2 cellular contexts compared by ENCODE assay signal in the genomic region with DNA sequence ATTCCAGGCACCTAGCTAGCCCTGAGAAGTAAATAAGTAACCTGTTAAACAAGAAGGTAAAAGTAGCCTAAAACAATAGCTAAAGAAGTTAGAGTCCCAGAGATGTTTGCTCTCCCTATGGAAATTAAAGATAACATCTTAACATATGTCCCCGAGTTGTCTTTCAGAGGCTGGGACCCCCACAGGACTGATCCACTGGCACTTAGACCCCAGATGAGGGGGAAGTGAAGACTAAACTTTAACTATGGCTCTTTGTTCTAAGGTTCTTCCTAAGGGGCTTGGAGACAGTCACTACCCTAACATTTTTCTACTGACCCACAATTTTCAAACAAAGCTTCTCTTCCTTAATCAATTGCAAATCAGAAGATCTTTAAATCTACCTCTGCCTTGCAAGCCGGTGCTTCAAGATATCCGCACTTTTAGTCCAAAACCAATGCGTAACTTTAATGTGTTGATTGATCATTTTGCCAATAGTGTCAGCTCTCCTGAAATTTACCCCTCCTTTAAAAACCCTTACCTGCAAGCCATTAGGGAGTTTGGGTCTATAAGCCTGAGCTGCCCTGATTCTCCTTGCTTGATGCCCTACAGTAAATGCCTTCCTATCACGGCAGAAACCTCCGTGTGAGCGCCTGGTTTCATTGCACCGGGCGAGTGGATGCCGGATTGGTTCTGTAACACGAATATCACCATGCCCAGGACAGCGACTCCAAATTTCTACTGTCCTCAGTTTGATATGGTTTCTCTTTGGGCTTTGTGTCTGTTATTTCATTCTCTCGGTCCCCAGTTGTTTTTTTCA.
TF ChIP-seq lines count a peak whose summit lies in the region.

No MANE protein-coding gene starts in this region.

TF ChIP-seq in SK-N-SH, 30 proteins besides CTCF, POLR2A, EP300 and RAD21:
- TF ChIP-seq MEF2A (IDR thresholded peaks at IDR 0.05; ENCODE audit: borderline replicate concordance, low read depth) = no peak
- no peak for TF ChIP-seq MXI1 (IDR thresholded peaks at IDR 0.05; ENCODE audit: low read depth, low read length)
- no peak for TF ChIP-seq RXRA (IDR thresholded peaks at IDR 0.05; ENCODE audit: borderline replicate concordance, low read depth)
- no peak for TF ChIP-seq USF1 (IDR thresholded peaks at IDR 0.05; ENCODE audit: borderline replicate concordance, low read depth)
- no peak for TF ChIP-seq POLR2AphosphoS5 (IDR thresholded peaks at IDR 0.05; ENCODE audit: low read depth, low read length)
- TF ChIP-seq, protein P1, sequence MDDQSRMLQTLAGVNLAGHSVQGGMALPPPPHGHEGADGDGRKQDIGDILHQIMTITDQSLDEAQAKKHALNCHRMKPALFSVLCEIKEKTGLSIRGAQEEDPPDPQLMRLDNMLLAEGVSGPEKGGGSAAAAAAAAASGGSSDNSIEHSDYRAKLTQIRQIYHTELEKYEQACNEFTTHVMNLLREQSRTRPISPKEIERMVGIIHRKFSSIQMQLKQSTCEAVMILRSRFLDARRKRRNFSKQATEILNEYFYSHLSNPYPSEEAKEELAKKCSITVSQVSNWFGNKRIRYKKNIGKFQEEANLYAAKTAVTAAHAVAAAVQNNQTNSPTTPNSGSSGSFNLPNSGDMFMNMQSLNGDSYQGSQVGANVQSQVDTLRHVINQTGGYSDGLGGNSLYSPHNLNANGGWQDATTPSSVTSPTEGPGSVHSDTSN (IDR thresholded peaks at IDR 0.05) = no peak
- no peak for TF ChIP-seq SMC3 (IDR thresholded peaks at IDR 0.05; ENCODE audit: low read depth, low read length)
- no peak for TF ChIP-seq CHD2 (IDR thresholded peaks at IDR 0.05; ENCODE audit: low read length, partially characterized antibody)
- no peak for TF ChIP-seq NRF1 (IDR thresholded peaks at IDR 0.05; ENCODE audit: low read depth, low read length)
- TF ChIP-seq, protein P2, sequence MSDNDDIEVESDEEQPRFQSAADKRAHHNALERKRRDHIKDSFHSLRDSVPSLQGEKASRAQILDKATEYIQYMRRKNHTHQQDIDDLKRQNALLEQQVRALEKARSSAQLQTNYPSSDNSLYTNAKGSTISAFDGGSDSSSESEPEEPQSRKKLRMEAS (IDR thresholded peaks at IDR 0.05; ENCODE audit: low read depth) = no peak
- TF ChIP-seq TEAD4 (IDR thresholded peaks at IDR 0.05; ENCODE audit: borderline replicate concordance, insufficient read depth) = no peak
- no peak for TF ChIP-seq ELF1 (IDR thresholded peaks at IDR 0.05)
- TF ChIP-seq, protein P3, sequence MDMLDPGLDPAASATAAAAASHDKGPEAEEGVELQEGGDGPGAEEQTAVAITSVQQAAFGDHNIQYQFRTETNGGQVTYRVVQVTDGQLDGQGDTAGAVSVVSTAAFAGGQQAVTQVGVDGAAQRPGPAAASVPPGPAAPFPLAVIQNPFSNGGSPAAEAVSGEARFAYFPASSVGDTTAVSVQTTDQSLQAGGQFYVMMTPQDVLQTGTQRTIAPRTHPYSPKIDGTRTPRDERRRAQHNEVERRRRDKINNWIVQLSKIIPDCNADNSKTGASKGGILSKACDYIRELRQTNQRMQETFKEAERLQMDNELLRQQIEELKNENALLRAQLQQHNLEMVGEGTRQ (IDR thresholded peaks at IDR 0.05; ENCODE audit: borderline replicate concordance, low read depth, low read length) = no peak
- no peak for TF ChIP-seq SIN3A (IDR thresholded peaks at IDR 0.05; ENCODE audit: borderline replicate concordance, low read depth, low read length)
- TF ChIP-seq REST (IDR thresholded peaks at IDR 0.05; ENCODE audit: low read depth, low read length) = no peak
- TF ChIP-seq, protein P4, sequence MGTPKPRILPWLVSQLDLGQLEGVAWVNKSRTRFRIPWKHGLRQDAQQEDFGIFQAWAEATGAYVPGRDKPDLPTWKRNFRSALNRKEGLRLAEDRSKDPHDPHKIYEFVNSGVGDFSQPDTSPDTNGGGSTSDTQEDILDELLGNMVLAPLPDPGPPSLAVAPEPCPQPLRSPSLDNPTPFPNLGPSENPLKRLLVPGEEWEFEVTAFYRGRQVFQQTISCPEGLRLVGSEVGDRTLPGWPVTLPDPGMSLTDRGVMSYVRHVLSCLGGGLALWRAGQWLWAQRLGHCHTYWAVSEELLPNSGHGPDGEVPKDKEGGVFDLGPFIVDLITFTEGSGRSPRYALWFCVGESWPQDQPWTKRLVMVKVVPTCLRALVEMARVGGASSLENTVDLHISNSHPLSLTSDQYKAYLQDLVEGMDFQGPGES (IDR thresholded peaks at IDR 0.05; ENCODE audit: low read depth, low read length) = no peak
- TF ChIP-seq GABPA (IDR thresholded peaks at IDR 0.05; ENCODE audit: low read depth) = no peak

TF ChIP-seq in SK-N-SH treated with all-trans-retinoic acid at 6 μM for 48 hours, 23 proteins besides CTCF, POLR2A, EP300 and RAD21:
- no peak for TF ChIP-seq ISL1 (CRISPR knock-in tag; IDR thresholded peaks at IDR 0.05)
- no peak for TF ChIP-seq ZC3H10 (CRISPR knock-in tag; IDR thresholded peaks at IDR 0.05)
- TF ChIP-seq, protein P5, sequence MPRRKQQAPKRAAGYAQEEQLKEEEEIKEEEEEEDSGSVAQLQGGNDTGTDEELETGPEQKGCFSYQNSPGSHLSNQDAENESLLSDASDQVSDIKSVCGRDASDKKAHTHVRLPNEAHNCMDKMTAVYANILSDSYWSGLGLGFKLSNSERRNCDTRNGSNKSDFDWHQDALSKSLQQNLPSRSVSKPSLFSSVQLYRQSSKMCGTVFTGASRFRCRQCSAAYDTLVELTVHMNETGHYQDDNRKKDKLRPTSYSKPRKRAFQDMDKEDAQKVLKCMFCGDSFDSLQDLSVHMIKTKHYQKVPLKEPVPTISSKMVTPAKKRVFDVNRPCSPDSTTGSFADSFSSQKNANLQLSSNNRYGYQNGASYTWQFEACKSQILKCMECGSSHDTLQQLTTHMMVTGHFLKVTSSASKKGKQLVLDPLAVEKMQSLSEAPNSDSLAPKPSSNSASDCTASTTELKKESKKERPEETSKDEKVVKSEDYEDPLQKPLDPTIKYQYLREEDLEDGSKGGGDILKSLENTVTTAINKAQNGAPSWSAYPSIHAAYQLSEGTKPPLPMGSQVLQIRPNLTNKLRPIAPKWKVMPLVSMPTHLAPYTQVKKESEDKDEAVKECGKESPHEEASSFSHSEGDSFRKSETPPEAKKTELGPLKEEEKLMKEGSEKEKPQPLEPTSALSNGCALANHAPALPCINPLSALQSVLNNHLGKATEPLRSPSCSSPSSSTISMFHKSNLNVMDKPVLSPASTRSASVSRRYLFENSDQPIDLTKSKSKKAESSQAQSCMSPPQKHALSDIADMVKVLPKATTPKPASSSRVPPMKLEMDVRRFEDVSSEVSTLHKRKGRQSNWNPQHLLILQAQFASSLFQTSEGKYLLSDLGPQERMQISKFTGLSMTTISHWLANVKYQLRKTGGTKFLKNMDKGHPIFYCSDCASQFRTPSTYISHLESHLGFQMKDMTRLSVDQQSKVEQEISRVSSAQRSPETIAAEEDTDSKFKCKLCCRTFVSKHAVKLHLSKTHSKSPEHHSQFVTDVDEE (CRISPR knock-in tag; IDR thresholded peaks at IDR 0.05) = no peak
- TF ChIP-seq ZFP3 (CRISPR knock-in tag; IDR thresholded peaks at IDR 0.05) = no peak
- TF ChIP-seq BACH2 (CRISPR knock-in tag; IDR thresholded peaks at IDR 0.05; ENCODE audit: borderline replicate concordance) = no peak
- TF ChIP-seq ZNF565 (CRISPR knock-in tag; conservative IDR thresholded peaks at IDR 0.05; ENCODE audit: low read depth) = no peak
- TF ChIP-seq, protein P6, sequence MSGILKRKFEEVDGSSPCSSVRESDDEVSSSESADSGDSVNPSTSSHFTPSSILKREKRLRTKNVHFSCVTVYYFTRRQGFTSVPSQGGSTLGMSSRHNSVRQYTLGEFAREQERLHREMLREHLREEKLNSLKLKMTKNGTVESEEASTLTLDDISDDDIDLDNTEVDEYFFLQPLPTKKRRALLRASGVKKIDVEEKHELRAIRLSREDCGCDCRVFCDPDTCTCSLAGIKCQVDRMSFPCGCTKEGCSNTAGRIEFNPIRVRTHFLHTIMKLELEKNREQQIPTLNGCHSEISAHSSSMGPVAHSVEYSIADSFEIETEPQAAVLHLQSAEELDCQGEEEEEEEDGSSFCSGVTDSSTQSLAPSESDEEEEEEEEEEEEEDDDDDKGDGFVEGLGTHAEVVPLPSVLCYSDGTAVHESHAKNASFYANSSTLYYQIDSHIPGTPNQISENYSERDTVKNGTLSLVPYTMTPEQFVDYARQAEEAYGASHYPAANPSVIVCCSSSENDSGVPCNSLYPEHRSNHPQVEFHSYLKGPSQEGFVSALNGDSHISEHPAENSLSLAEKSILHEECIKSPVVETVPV (CRISPR knock-in tag; IDR thresholded peaks at IDR 0.05) = no peak
- TF ChIP-seq CSDC2 (CRISPR knock-in tag; IDR thresholded peaks at IDR 0.05) = no peak
